In the genomic region with DNA sequence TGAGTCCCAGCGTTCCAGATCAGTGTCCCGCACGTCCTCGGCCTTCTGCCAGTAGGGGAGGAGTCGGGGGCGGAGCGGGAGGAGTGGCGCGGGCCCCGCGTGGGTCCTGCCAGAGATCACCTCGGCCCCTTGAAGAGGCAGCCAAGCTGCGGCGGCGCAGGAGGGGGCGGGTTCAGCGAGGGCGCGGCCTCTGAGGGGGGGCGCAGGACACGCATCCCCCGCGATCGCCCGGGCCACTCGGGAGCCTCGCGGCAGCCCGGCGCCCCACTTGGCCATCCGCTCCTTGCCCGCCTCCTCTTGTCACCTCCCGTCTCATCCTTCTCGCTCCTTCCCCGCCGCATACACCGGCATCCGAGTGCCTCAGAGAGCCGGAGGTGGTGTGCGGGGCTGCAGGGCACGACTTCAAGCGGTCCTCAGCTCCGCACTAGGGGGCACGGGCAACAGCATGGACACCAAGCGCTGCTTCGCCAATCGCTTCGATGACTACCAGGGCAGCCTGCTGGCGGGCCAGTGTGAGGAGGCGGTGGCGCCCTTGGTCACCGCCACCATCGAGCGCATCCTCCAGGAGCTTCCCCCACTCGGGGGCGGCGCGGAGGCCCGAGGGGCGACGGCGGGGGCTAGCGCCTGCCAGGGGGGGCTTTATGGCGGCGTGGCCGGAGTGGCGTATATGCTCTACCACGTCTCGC, we compare ENCODE assay signal across 7 cellular contexts. TPM values are rescaled to one million over a fixed set of nuclear protein-coding genes. Genes with fewer than 3 reads are reported as not detected.
DNase-seq lines count a peak whose midpoint lies in the region; ATAC-seq, FAIRE-seq and TF ChIP-seq lines count a peak whose summit lies in the region.
"Not testable (repeated sequence)": the region's sequence is repeated elsewhere in the genome, so short reads cannot be mapped to it uniquely, and the experiment has no call there.

A gene (plus strand): TSS at position 236 of the 686 bp plus-strand sequence. CDS start 210 bp downstream, at position 446.

- TF ChIP-seq CTCF in activated B cell treated with CpG ODN at 0.5 μM for 24 hours (IDR thresholded peaks at IDR 0.05); astrocyte (IDR thresholded peaks at IDR 0.05; ENCODE audit: insufficient read depth, low read depth, low read length); esophagus squamous epithelium (IDR thresholded peaks at IDR 0.05); gastrocnemius medialis (IDR thresholded peaks at IDR 0.05 in 4 of 5, conservative IDR thresholded peaks at IDR 0.05 in 1 of 5): not testable (repeated sequence)

- not testable (repeated sequence) for H2BK5ac ChIP-seq in mesenchymal stem cell (ENCODE audit: low read depth, low read length, poor library complexity, severe bottlenecking)

- H2AK5ac ChIP-seq in mesenchymal stem cell (ENCODE audit: low read length, severe bottlenecking), result not testable (repeated sequence)

- H3K4me3 ChIP-seq in astrocyte (ENCODE audit: insufficient read depth, low read depth, low read length), result peak within 1 kb of the TSS; percentile 58
- peak within 1 kb of the TSS; percentile 26 to 60 (median 46) for H3K4me3 ChIP-seq in esophagus squamous epithelium
- peak within 1 kb of the TSS in 1 of 2 experiments; percentile 47 for H3K4me3 ChIP-seq in mesenchymal stem cell (ENCODE audit: insufficient read depth in 1 of 2, low read depth in 1 of 2, low read length in 2 of 2)
- H3K4me3 ChIP-seq in gastrocnemius medialis, result peak within 1 kb of the TSS; percentile 34 to 43 (median 41)

- CTCF ChIA-PET in activated B cell treated with CpG ODN at 0.5 μM for 24 hours (lab: Charles Lee), result not testable (repeated sequence)

- peak within 1 kb of the TSS; percentile 33 for H3K9ac ChIP-seq in astrocyte (ENCODE audit: low read length)
- not testable (repeated sequence) for H3K9ac ChIP-seq in mesenchymal stem cell (ENCODE audit: low read length)

- H3K27ac ChIP-seq in astrocyte (ENCODE audit: low read depth, low read length); mesenchymal stem cell (ENCODE audit: low read length, poor library complexity, severe bottlenecking); gastrocnemius medialis: not testable (repeated sequence)
- peak within 1 kb of the TSS in 2 of 4 donors; percentile 62 to 66 for H3K27ac ChIP-seq in esophagus squamous epithelium

- not testable (repeated sequence) for H4K91ac ChIP-seq in mesenchymal stem cell (ENCODE audit: low read length)

- not testable (repeated sequence) for H2BK120ac ChIP-seq in mesenchymal stem cell (ENCODE audit: low read depth, low read length)

- H3K27me3 Mint-ChIP-seq in activated B cell treated with CpG ODN at 0.5 μM for 24 hours, result peaks cover 11% of the 10 kb centered on the region
- H3K27me3 Mint-ChIP-seq in astrocyte (ENCODE audit: low read depth, unreplicated experiment), result not testable (repeated sequence)

- H3K4me1 ChIP-seq in astrocyte (ENCODE audit: insufficient read depth, low read length); mesenchymal stem cell (ENCODE audit: control insufficient read depth, insufficient read depth, low read depth, low read length); gastrocnemius medialis: not testable (repeated sequence)
- peaks cover 0 to 14% (median 0%) of the 10 kb centered on the region in 3 donors for H3K4me1 ChIP-seq in esophagus squamous epithelium

- not testable (repeated sequence) for H3K9me3 ChIP-seq in astrocyte (ENCODE audit: insufficient read depth, low read depth, low read length); esophagus squamous epithelium; mesenchymal stem cell (ENCODE audit: control insufficient read depth, low read length); gastrocnemius medialis

- POLR2A ChIA-PET in activated B cell treated with CpG ODN at 0.5 μM for 24 hours (lab: Charles Lee), result not testable (repeated sequence)

- not testable (repeated sequence) for H3K79me2 ChIP-seq in astrocyte (ENCODE audit: insufficient read depth, low read length)

- intact Hi-C loops in activated B cell treated with CpG ODN at 0.5 μM for 24 hours (cut with micrococcal nuclease); esophagus squamous epithelium (cut with DNase I); gastrocnemius medialis (cut with DNase I; ENCODE audit: low total_unique reads): not testable (repeated sequence)

- TF ChIP-seq POLR2A in esophagus squamous epithelium (IDR thresholded peaks at IDR 0.05); gastrocnemius medialis (IDR thresholded peaks at IDR 0.05): not testable (repeated sequence)

- H2AFZ ChIP-seq in astrocyte (ENCODE audit: low read depth, low read length), result peak within 1 kb of the TSS; percentile 80
- not testable (repeated sequence) for H2AFZ ChIP-seq in mesenchymal stem cell (ENCODE audit: low read depth, low read length)

- H3K36me3 ChIP-seq in astrocyte (ENCODE audit: insufficient read depth, low read length); esophagus squamous epithelium; mesenchymal stem cell (ENCODE audit: control insufficient read depth in 1 of 2, insufficient read depth in 2 of 2, low read depth in 1 of 2, low read length in 2 of 2); gastrocnemius medialis: not testable (repeated sequence)

- H3K4me2 ChIP-seq in astrocyte (ENCODE audit: low read length), result peak within 1 kb of the TSS; percentile 79
- H3K4me2 ChIP-seq in mesenchymal stem cell (ENCODE audit: low read length, poor library complexity, severe bottlenecking), result peak within 1 kb of the TSS; percentile 58

- H3K4ac ChIP-seq in mesenchymal stem cell (ENCODE audit: low read depth in 1 of 2, low read length in 2 of 2), result not testable (repeated sequence)

- H2BK12ac ChIP-seq in mesenchymal stem cell (ENCODE audit: low read length in 2 of 2), result not testable (repeated sequence)

- H2BK15ac ChIP-seq in mesenchymal stem cell (ENCODE audit: low read depth, poor library complexity, severe bottlenecking), result not testable (repeated sequence)

- peak within 1 kb of the TSS; percentile 73 for H3K4me3 Mint-ChIP-seq in activated B cell treated with CpG ODN at 0.5 μM for 24 hours
- peak within 1 kb of the TSS; percentile 84 for H3K4me3 Mint-ChIP-seq in astrocyte (ENCODE audit: unreplicated experiment)

- ATAC-seq in GM21529 (IDR thresholded peaks at IDR 0.05; ENCODE audit: unreplicated experiment), result peak; percentile 27
- ATAC-seq in activated B cell treated with CpG ODN at 0.5 μM for 24 hours (ENCODE audit: low read depth); gastrocnemius medialis: not testable (repeated sequence)

- WGBS in esophagus squamous epithelium, 2 donors, result 60% methylated on average over 2 of the region's 69 CpGs; no CpG with 5 or more reads in 1 of the 2 donors
- 7% methylated on average over 19 of the region's 69 CpGs for WGBS in mesenchymal stem cell

- not testable (repeated sequence) for H3K27me3 ChIP-seq in astrocyte (ENCODE audit: insufficient read depth, low read length); esophagus squamous epithelium; mesenchymal stem cell (ENCODE audit: control insufficient read depth in 1 of 2, insufficient read depth in 1 of 2, low read length in 2 of 2); gastrocnemius medialis

- H3K9me3 Mint-ChIP-seq in activated B cell treated with CpG ODN at 0.5 μM for 24 hours; astrocyte (ENCODE audit: unreplicated experiment): not testable (repeated sequence)

- not testable (repeated sequence) for H3K23ac ChIP-seq in mesenchymal stem cell (ENCODE audit: low read length in 2 of 2)

- peak; percentile 69 for DNase-seq in NCI-H2227 (lab: John Stamatoyannopoulos, UW; ENCODE audit: unreplicated experiment)
- not testable (repeated sequence) for DNase-seq in activated B cell treated with CpG ODN at 0.5 μM for 24 hours; astrocyte (ENCODE audit: low read depth); esophagus squamous epithelium (lab: John Stamatoyannopoulos, UW); mesenchymal stem cell; gastrocnemius medialis

- not testable (repeated sequence) for H3K79me1 ChIP-seq in mesenchymal stem cell (replicated peaks; ENCODE audit: low read length, poor library complexity, severe bottlenecking)

- in situ Hi-C loops in gastrocnemius medialis (cut with MboI; ENCODE audit: low sequenced_read_pairs in 4 of 4), result not testable (repeated sequence)

- H3K36me3 Mint-ChIP-seq in activated B cell treated with CpG ODN at 0.5 μM for 24 hours (ENCODE audit: low read depth); astrocyte (ENCODE audit: low read depth, unreplicated experiment): not testable (repeated sequence)

- not testable (repeated sequence) for FAIRE-seq in astrocyte (lab: Jason Lieb, UNC)

- H3K14ac ChIP-seq in mesenchymal stem cell (ENCODE audit: low read length in 2 of 2), result not testable (repeated sequence)

- not testable (repeated sequence) for H3K18ac ChIP-seq in mesenchymal stem cell (ENCODE audit: low read depth in 1 of 2, low read length in 2 of 2)

- not testable (repeated sequence) for H3K4me1 Mint-ChIP-seq in activated B cell treated with CpG ODN at 0.5 μM for 24 hours; astrocyte (ENCODE audit: low read depth, unreplicated experiment)

- H3K27ac Mint-ChIP-seq in activated B cell treated with CpG ODN at 0.5 μM for 24 hours; astrocyte (ENCODE audit: unreplicated experiment): not testable (repeated sequence)

- H4K8ac ChIP-seq in mesenchymal stem cell (ENCODE audit: low read length), result not testable (repeated sequence)

- not testable (repeated sequence) for H4K20me1 ChIP-seq in astrocyte (ENCODE audit: insufficient read depth, low read length)

RNA-seq across cellular contexts. Expression of the gene that starts here (rescaled TPM):
- total RNA-seq in activated B cell treated with CpG ODN at 0.5 μM for 24 hours (0.09 and 0.12 TPM in 2 replicates), astrocyte (0.22 and 0.36 TPM in 2 replicates), esophagus squamous epithelium (1 to 10 TPM; 1.9 to 6.6 (median 3.3) TPM), gastrocnemius medialis (under 1 TPM in 3 of 4 donors, not detected in 1; 0.02 to 0.25 (median 0.16) TPM)
- polyA plus RNA-seq in mesenchymal stem cell (2013, experiment 1 of 2), result not detected
- not detected for polyA plus RNA-seq in mesenchymal stem cell (2013, experiment 2 of 2)
